Comparison of ENCODE assay signal across 8 cellular contexts in the genomic region with DNA sequence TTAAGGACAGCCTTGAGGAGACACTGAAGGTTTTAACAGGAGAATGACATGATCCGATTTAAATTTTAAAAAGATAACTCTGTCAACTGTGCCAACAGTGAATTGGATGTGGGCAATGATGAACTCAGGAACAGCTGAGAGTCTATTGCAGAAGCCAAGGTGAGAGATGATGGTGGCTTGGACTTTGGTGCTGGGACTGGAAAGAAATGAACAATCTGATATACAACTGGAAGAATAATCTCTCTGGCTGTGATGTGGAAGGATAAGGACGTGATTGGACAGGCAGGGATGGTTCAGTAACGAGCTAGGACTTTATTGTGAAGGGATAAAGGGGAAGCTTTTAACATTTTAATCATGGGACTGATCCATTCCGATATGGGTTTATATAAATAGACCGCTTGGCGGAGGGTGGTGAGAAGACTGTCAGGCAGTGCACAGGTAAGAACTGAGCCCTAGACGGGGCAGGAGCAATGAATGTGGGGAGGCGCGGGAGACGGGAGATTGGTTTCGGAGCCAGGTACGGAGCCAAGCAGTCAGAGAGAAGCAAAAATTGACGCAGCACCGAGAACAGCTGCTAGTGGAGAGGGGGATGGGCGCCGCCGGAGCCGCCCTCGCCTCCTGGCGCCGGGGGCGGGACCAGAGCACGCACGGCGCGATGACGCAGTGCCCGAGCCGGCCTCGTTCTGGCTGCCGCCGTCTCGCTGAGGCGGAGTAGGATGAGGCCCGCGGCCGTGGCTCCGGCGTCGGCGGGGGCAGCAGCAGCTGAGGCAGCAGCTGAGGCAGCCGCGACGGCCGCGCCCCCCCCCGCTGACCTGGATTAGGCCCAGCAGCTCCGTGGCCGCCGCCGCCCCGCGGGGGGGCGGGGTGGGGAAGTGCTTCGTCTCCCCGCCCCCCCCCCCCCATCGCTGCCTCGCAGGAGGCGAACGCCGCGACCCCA. TPM values are rescaled to one million over a fixed set of nuclear protein-coding genes. Genes with fewer than 3 reads are reported as not detected.
DNase-seq lines count a peak whose midpoint lies in the region; ATAC-seq and TF ChIP-seq lines count a peak whose summit lies in the region.

A gene with protein sequence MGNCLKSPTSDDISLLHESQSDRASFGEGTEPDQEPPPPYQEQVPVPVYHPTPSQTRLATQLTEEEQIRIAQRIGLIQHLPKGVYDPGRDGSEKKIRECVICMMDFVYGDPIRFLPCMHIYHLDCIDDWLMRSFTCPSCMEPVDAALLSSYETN (plus strand): TSS at position 663 of the 937 bp plus-strand sequence. CDS start 484 bp downstream, outside the sequence.

- peak; percentile 72 for ATAC-seq in GM19043 (IDR thresholded peaks at IDR 0.05; ENCODE audit: low read depth, unreplicated experiment)
- ATAC-seq in HG03354 (IDR thresholded peaks at IDR 0.05; ENCODE audit: poor library complexity, severe bottlenecking, unreplicated experiment), result peak; percentile 85

- DNase-seq in AG10803 (ENCODE audit: low read depth) (peak; percentile 85), NCI-H446 treated with DMSO at 0.1 percent for 48 hours (lab: John Stamatoyannopoulos, UW) (peak; percentile 80), cerebellum (ENCODE audit: low spot score) (peak; percentile 95), kidney epithelial cell (ENCODE audit: low read depth) (peak; percentile 44)
- DNase-seq in activated CD4-positive, alpha-beta T cell treated with anti-CD3 and anti-CD28 coated beads for 24 hours (ENCODE audit: low read depth in 2 of 2), result peak; percentile 83 to 88
- DNase-seq in stimulated activated CD4-positive, alpha-beta T cell treated with anti-CD3 and anti-CD28 coated beads, Interleukin-15, amount 100 ng/mL, for 24 hours, result peak; percentile 94

- H3K27me3 ChIP-seq in kidney epithelial cell (ENCODE audit: control insufficient read depth, insufficient read depth, low read length), result no peaks in the 10 kb centered on the region

- no peaks in the 10 kb centered on the region for H3K36me3 ChIP-seq in kidney epithelial cell (ENCODE audit: control insufficient read depth, insufficient read depth, low read length)

- H3K4me3 ChIP-seq in AG10803 (ENCODE audit: low read length) (peak within 1 kb of the TSS; percentile 81), kidney epithelial cell (ENCODE audit: low read depth, low read length) (peak within 1 kb of the TSS; percentile 99)

- TF ChIP-seq CTCF in AG10803 (conservative IDR thresholded peaks at IDR 0.05; ENCODE audit: low read length) (0 out of 2 replicates have a peak, but pooled peaks have one; percentile 5), kidney epithelial cell (IDR thresholded peaks at IDR 0.05; ENCODE audit: insufficient read depth, low read length, poor library complexity, severe bottlenecking) (no peak)

RNA-seq across cellular contexts. Expression of the gene that starts here (rescaled TPM):
- total RNA-seq in cerebellum (141 TPM), kidney epithelial cell (87.3 and 91.1 TPM in 2 replicates)

Comparison
In these comparisons a context has a peak if more than half of its experiments do, and no peak if none do; other contexts are left out.
1. Peak in every context shown above with its lines: DNase-seq, ATAC-seq and H3K4me3 ChIP-seq.
2. DNase-seq: peak in every context shown above with its lines; median percentile 95 in cerebellum; 94 in stimulated activated CD4-positive, alpha-beta T cell treated with anti-CD3 and anti-CD28 coated beads, Interleukin-15, amount 100 ng/mL, for 24 hours; 86 in activated CD4-positive, alpha-beta T cell treated with anti-CD3 and anti-CD28 coated beads for 24 hours; 85 in AG10803; 80 in NCI-H446 treated with DMSO at 0.1 percent for 48 hours; 44 in kidney epithelial cell.